In the genomic region with DNA sequence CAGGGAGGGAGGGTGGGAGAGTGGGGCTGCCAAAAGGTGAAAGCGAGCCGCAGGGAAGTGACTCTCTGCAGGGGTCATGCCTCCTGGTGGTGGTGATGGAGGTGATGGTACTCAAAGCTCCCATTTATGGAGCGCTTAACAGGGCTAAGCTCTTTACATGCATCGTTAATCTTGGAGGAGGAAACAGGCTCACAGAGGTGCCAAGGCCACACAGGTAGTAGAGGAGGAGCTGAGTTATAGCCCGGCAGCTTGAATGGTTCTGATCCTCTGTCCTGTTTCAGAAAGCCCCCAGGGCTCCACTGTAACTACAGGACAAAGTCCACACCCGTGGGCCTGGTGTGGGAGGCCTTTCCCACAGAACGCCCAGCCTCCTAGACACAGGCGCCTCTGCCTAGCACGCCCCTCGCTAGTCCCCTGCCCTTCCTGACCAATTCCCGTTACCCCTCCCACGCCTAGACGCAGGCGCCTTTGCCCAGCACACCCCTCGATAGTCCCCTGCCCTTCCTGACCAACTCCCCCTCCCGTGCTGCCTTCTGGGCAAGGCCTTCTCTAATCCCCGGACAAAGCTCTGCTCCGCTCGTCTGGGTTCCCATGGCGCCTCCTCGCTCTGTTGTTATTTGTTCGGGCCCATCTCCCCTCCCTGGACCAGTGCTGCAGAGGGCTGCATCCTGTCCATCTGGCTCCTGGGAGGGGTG, we compare ENCODE assay signal across 9 cellular contexts. TPM values are rescaled to one million over a fixed set of nuclear protein-coding genes. Genes with fewer than 3 reads are reported as not detected.
DNase-seq lines count a peak whose midpoint lies in the region; ATAC-seq and TF ChIP-seq lines count a peak whose summit lies in the region.
"Had no signal": no experiment of that assay in that cellular context is flagged by ENCODE, and none has a peak within 500 bp of the region (broad histone marks: within the 10 kb centered on the region; RNA-seq: fewer than 3 reads in every experiment).

No MANE protein-coding gene starts in this region.

- no peak for TF ChIP-seq POLR2A in GM18505 (IDR thresholded peaks at IDR 0.05; ENCODE audit: borderline replicate concordance, extremely low read depth, insufficient read depth, insufficient read length)

- POLR2A ChIA-PET in AG04449 (lab: Yijun Ruan, JAX) (no interaction called here), HEK293 (lab: Yijun Ruan, JAX) (interaction anchor here (0.8 to 3.2 kb wide), 4 partner anchors 10 to 20 kb away, joined by 3 to 20 read pairs (median 4); a partner anchor contains a TSS), activated B cell treated with CpG ODN at 0.5 μM for 24 hours (lab: Charles Lee) (interaction anchor here (0.5 to 4.2 kb wide), 7 partner anchors 11 to 74 kb away, joined by 3 to 25 read pairs (median 3); a partner anchor contains a TSS)

- CTCF ChIA-PET in AG04449 (lab: Yijun Ruan, JAX): interaction anchor here (0.9 to 5.6 kb wide), 5 partner anchors 9 to 50 kb away, joined by 3 to 29 read pairs (median 3); no protein-coding TSS in a partner anchor
- CTCF ChIA-PET in HEK293 (lab: Yijun Ruan, JAX): interaction anchor here (0.6 to 1.1 kb wide), 6 partner anchors 9 to 1645 kb away, joined by 3 to 6 read pairs (median 3); no protein-coding TSS in a partner anchor
- CTCF ChIA-PET in activated B cell treated with CpG ODN at 0.5 μM for 24 hours (lab: Charles Lee): interaction anchor here (0.8 to 1.4 kb wide), 4 partner anchors 9 to 446 kb away, joined by 3 to 5 read pairs (median 4); no protein-coding TSS in a partner anchor

- H3K36me3 Mint-ChIP-seq in activated B cell treated with CpG ODN at 0.5 μM for 24 hours (ENCODE audit: low read depth): peaks cover 3% of the 10 kb centered on the region

- peak; percentile 5 for TF ChIP-seq CTCF in AG04449 (IDR thresholded peaks at IDR 0.05; ENCODE audit: insufficient read depth, low read length, missing control alignments)
- TF ChIP-seq CTCF in HEK293 (tag by site-specific recombination; IDR thresholded peaks at IDR 0.05): no peak
- TF ChIP-seq CTCF in activated B cell treated with CpG ODN at 0.5 μM for 24 hours (IDR thresholded peaks at IDR 0.05): no peak

- H3K27ac Mint-ChIP-seq in activated B cell treated with CpG ODN at 0.5 μM for 24 hours: peak overlapping the region; percentile 77

- H3K27me3 Mint-ChIP-seq in activated B cell treated with CpG ODN at 0.5 μM for 24 hours: no peaks in the 10 kb centered on the region

- H3K4me1 Mint-ChIP-seq in activated B cell treated with CpG ODN at 0.5 μM for 24 hours: peaks cover 65% of the 10 kb centered on the region

- H3K36me3 ChIP-seq in HEK293 (ENCODE audit: control insufficient read depth in 2 of 2, insufficient read depth in 1 of 2, low read length in 2 of 2): peaks cover 0 to 19% of the 10 kb centered on the region in 2 experiments; a peak in 1 of 3 replicates
- H3K36me3 ChIP-seq: upper lobe of left lung had no signal

- no peak overlapping the region for H3K4me3 ChIP-seq in AG04449 (ENCODE audit: low read depth, low read length)
- no peak overlapping the region for H3K4me3 ChIP-seq in HEK293 (ENCODE audit: low read depth, low read length)

- H3K27me3 ChIP-seq in layer of hippocampus (ENCODE audit: control insufficient read depth, insufficient read depth, low read length): no peaks in the 10 kb centered on the region
- H3K27me3 ChIP-seq: upper lobe of left lung had no signal

- peaks cover 16% of the 10 kb centered on the region for H3K4me1 ChIP-seq in HEK293 (ENCODE audit: control insufficient read depth, insufficient read depth, low read length)

- H3K9me3 Mint-ChIP-seq in activated B cell treated with CpG ODN at 0.5 μM for 24 hours: no peaks in the 10 kb centered on the region

- H3K27ac ChIP-seq in HEK293 (ENCODE audit: extremely low read depth, low read depth, low read length): no peak overlapping the region
- H3K27ac ChIP-seq in layer of hippocampus (ENCODE audit: low read depth, low read length): peak overlapping the region; percentile 30

- H3K4me3 Mint-ChIP-seq in activated B cell treated with CpG ODN at 0.5 μM for 24 hours: peak overlapping the region; percentile 57

- peak; percentile 41 for ATAC-seq in activated B cell treated with CpG ODN at 0.5 μM for 24 hours (ENCODE audit: low read depth)
- no peak for ATAC-seq in GM18520 (IDR thresholded peaks at IDR 0.05; ENCODE audit: unreplicated experiment)
- ATAC-seq in GM18505 (IDR thresholded peaks at IDR 0.05; ENCODE audit: unreplicated experiment): no peak

- DNase-seq in AG04449 (ENCODE audit: low read depth, low spot score) (no peak), activated B cell treated with CpG ODN at 0.5 μM for 24 hours (no peak), occipital lobe (lab: John Stamatoyannopoulos, UW) (no peak), GM19238 (ENCODE audit: insufficient read length, low spot score) (no peak)

- H3K9me3 ChIP-seq in HEK293 (ENCODE audit: control insufficient read depth, insufficient read depth, low read depth, low read length): no peaks in the 10 kb centered on the region
- H3K9me3 ChIP-seq: upper lobe of left lung had no signal

- intact Hi-C loops in activated B cell treated with CpG ODN at 0.5 μM for 24 hours (cut with micrococcal nuclease): loop anchor here (1.0 to 2.0 kb wide), 2 partner anchors 10 to 13 kb away; a partner anchor contains a TSS

TF ChIP-seq in HEK293, 187 proteins besides CTCF, POLR2A, EP300 and RAD21 (continues in another document):
- TF ChIP-seq ZNF514 (tag by site-specific recombination; IDR thresholded peaks at IDR 0.05) (no peak), YY2 (tag by site-specific recombination; IDR thresholded peaks at IDR 0.05) (no peak), ZIC2 (tag by site-specific recombination; IDR thresholded peaks at IDR 0.05) (peak; percentile 90), ZFHX2 (tag by site-specific recombination; conservative IDR thresholded peaks at IDR 0.05) (peak; percentile 88), EGR2 (tag by site-specific recombination; IDR thresholded peaks at IDR 0.05; ENCODE audit: low read depth) (peak; percentile 83), ZNF423 (tag by site-specific recombination; IDR thresholded peaks at IDR 0.05) (peak; percentile 73), GLIS1 (tag by site-specific recombination; IDR thresholded peaks at IDR 0.05) (peak; percentile 100), MZF1 (tag by site-specific recombination; IDR thresholded peaks at IDR 0.05; ENCODE audit: borderline replicate concordance) (no peak)
- TF ChIP-seq, protein P1, sequence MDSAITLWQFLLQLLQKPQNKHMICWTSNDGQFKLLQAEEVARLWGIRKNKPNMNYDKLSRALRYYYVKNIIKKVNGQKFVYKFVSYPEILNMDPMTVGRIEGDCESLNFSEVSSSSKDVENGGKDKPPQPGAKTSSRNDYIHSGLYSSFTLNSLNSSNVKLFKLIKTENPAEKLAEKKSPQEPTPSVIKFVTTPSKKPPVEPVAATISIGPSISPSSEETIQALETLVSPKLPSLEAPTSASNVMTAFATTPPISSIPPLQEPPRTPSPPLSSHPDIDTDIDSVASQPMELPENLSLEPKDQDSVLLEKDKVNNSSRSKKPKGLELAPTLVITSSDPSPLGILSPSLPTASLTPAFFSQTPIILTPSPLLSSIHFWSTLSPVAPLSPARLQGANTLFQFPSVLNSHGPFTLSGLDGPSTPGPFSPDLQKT (IDR thresholded peaks at IDR 0.05; ENCODE audit: borderline replicate concordance, low read depth, low read length): no peak
- TF ChIP-seq, protein P2, sequence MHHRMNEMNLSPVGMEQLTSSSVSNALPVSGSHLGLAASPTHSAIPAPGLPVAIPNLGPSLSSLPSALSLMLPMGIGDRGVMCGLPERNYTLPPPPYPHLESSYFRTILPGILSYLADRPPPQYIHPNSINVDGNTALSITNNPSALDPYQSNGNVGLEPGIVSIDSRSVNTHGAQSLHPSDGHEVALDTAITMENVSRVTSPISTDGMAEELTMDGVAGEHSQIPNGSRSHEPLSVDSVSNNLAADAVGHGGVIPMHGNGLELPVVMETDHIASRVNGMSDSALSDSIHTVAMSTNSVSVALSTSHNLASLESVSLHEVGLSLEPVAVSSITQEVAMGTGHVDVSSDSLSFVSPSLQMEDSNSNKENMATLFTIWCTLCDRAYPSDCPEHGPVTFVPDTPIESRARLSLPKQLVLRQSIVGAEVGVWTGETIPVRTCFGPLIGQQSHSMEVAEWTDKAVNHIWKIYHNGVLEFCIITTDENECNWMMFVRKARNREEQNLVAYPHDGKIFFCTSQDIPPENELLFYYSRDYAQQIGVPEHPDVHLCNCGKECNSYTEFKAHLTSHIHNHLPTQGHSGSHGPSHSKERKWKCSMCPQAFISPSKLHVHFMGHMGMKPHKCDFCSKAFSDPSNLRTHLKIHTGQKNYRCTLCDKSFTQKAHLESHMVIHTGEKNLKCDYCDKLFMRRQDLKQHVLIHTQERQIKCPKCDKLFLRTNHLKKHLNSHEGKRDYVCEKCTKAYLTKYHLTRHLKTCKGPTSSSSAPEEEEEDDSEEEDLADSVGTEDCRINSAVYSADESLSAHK (tag by site-specific recombination; IDR thresholded peaks at IDR 0.05): 0 out of 2 replicates have a peak, but pooled peaks have one; percentile 20

RNA-seq across cellular contexts. Expression of a gene that starts 10.8 kb away (rescaled TPM):
- 18.8 and 27.2 TPM in 2 replicates for total RNA-seq in activated B cell treated with CpG ODN at 0.5 μM for 24 hours
- total RNA-seq in occipital lobe: 20.6 TPM

RNA-seq across cellular contexts. Expression of a gene that starts 24.7 kb away (rescaled TPM):
- total RNA-seq in activated B cell treated with CpG ODN at 0.5 μM for 24 hours (37.0 and 38.7 TPM in 2 replicates), occipital lobe (13.3 TPM)

RNA-seq across cellular contexts. Expression of a gene that starts 27.5 kb away (rescaled TPM):
- total RNA-seq in activated B cell treated with CpG ODN at 0.5 μM for 24 hours: 27.8 and 28.0 TPM in 2 replicates
- not detected for total RNA-seq in occipital lobe

RNA-seq across cellular contexts. Expression of a gene that starts 57.0 kb away (rescaled TPM):
- total RNA-seq in activated B cell treated with CpG ODN at 0.5 μM for 24 hours: 0.11 and 0.12 TPM in 2 replicates
- total RNA-seq in occipital lobe: 0.47 TPM

Comparison
In these comparisons a context has a peak if more than half of its experiments do, and no peak if none do; other contexts are left out.
1. RNA of a gene that starts 27.5 kb away (total RNA-seq): 27.8 to 28.0 TPM in activated B cell treated with CpG ODN at 0.5 μM for 24 hours; not detected in occipital lobe (single experiment); every median in the first group is over 10 times any median in the second.